Comparison of ENCODE assay signal across 18 cellular contexts in the genomic region with DNA sequence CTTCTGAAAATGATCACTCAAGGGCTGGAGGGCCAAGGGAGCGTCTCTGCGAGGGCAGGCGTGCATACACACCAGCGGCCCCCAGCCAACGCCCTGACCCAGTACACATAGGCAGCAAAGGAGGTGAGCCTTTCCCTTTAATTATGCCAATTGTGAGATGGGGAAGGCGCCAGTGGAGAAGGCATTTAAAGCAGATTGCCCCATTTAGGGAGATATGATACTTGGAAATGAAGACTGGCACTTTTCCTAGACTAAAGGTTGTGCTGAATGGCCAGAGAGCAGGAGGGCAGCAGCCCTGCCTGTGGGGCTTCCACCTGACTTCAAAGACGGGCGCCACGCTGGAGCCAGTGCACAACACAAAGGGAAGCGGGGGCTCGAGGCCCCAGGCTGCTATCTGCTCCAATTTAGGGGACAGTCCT. TPM values are rescaled to one million over a fixed set of nuclear protein-coding genes. Genes with fewer than 3 reads are reported as not detected.
DNase-seq lines count a peak whose midpoint lies in the region; ATAC-seq and TF ChIP-seq lines count a peak whose summit lies in the region.
"Had no signal": no experiment of that assay in that cellular context is flagged by ENCODE, and none has a peak within 500 bp of the region (broad histone marks: within the 10 kb centered on the region; RNA-seq: fewer than 3 reads in every experiment).

No MANE protein-coding gene starts in this region.

- RAD21 ChIA-PET in HCT116 (lab: Charles Lee; ENCODE audit: low non-redundant PET in 1 of 2, low total read pairs in 2 of 2, uncharacterized antibody in 2 of 2, unreplicated experiment in 2 of 2), result interaction anchor here in 1 of 2 experiments (0.8 kb wide), 1 partner anchor 121 kb away, joined by 3 read pairs; no protein-coding TSS in a partner anchor

- H3K27me3 ChIP-seq in HCT116 (ENCODE audit: insufficient read depth, low read length) (no peaks in the 10 kb centered on the region), heart left ventricle (no peaks in the 10 kb centered on the region)
- H3K27me3 ChIP-seq: body of pancreas, dorsolateral prefrontal cortex, esophagus muscularis mucosa, neural progenitor cell had no signal

- CTCF ChIA-PET in HCT116 (lab: Charles Lee), result interaction anchor here (1.0 to 1.4 kb wide), 4 partner anchors 9 to 135 kb away, joined by 3 to 6 read pairs (median 4); no protein-coding TSS in a partner anchor

- H3K4me3 ChIP-seq in HCT116 (replicated peaks in 1 of 2; ENCODE audit: low read depth in 1 of 2, low read length in 2 of 2), result no peak overlapping the region
- no peak overlapping the region for H3K4me3 ChIP-seq in heart left ventricle
- H3K4me3 ChIP-seq: body of pancreas, dorsolateral prefrontal cortex, esophagus muscularis mucosa, neural progenitor cell had no signal

- H2AFZ ChIP-seq in HCT116 (ENCODE audit: low read depth, low read length, poor library complexity, severe bottlenecking), result no peak overlapping the region
- H2AFZ ChIP-seq: neural progenitor cell had no signal

- H3K36me3 ChIP-seq in HCT116 (ENCODE audit: control insufficient read depth in 1 of 2, insufficient read depth in 2 of 2, low read length in 2 of 2) (no peaks in the 10 kb centered on the region), heart left ventricle (peaks cover 0 to 3% (median 0%) of the 10 kb centered on the region in 9 donors)
- H3K36me3 ChIP-seq: esophagus muscularis mucosa, neural progenitor cell had no signal

- no peak for TF ChIP-seq RAD21 in HCT116 (IDR thresholded peaks at IDR 0.05; ENCODE audit: low read depth)

- WGBS in heart left ventricle, 4 donors, result 49 to 74% (median 61%) methylated on average over 11 of the region's 11 CpGs

- DNase-seq in HCT116 (ENCODE audit: low read depth, low spot score), result no peak
- DNase-seq in NCI-H2227 treated with DMSO at 0.1 percent for 48 hours (lab: John Stamatoyannopoulos, UW), result peak; percentile 83
- DNase-seq in heart left ventricle, result no peak
- no peak for DNase-seq in omental fat pad (ENCODE audit: low spot score)
- DNase-seq in dedifferentiated amniotic fluid mesenchymal stem cell (ENCODE audit: extremely low spot score), result no peak
- DNase-seq in NCI-H524 treated with DMSO at 0.1 percent for 48 hours (lab: John Stamatoyannopoulos, UW), result no peak
- DNase-seq in iPS-NIHi7 (ENCODE audit: extremely low spot score), result no peak
- DNase-seq: activated T-cell treated with anti-CD3 and anti-CD28 coated beads, Interleukin-2, amount 50 U/mL, for 4 hours; body of pancreas; Caco-2; dorsolateral prefrontal cortex; glutamatergic neuron; mesenchymal stem cell; stimulated activated CD4-positive, alpha-beta T cell treated with anti-CD3 and anti-CD28 coated beads, Interleukin-4, amount 100 ng/mL, for 4 hours; stimulated activated CD8-positive, alpha-beta memory T cell treated with anti-CD3 and anti-CD28 coated beads, Interleukin-4, amount 100 ng/mL, for 48 hours had no signal

- ATAC-seq in HCT116, result peak; percentile 26; the same call in 1 of the 2 replicates
- peak; percentile 47 to 66 (median 52) for ATAC-seq in heart left ventricle
- ATAC-seq in omental fat pad (ENCODE audit: low FRiP score), result peak; percentile 12
- ATAC-seq in GM19351 (IDR thresholded peaks at IDR 0.05; ENCODE audit: unreplicated experiment), result no peak

- no peaks in the 10 kb centered on the region for H4K20me1 ChIP-seq in HCT116 (ENCODE audit: insufficient read depth)

- H3K9ac ChIP-seq in HCT116 (ENCODE audit: low read length), result no peak overlapping the region
- H3K9ac ChIP-seq: neural progenitor cell had no signal

- H3K4me1 ChIP-seq in HCT116 (ENCODE audit: control insufficient read depth in 1 of 2, insufficient read depth in 2 of 2, low read length in 2 of 2) (peaks cover 9 to 21% of the 10 kb centered on the region in 2 experiments), heart left ventricle (peaks cover 19 to 88% (median 67%) of the 10 kb centered on the region in 12 donors)

- peaks cover 67% of the 10 kb centered on the region for H3K79me2 ChIP-seq in HCT116 (ENCODE audit: insufficient read depth, low read length)

- POLR2A ChIA-PET in HCT116 (lab: Charles Lee), result no interaction called here

- no peak overlapping the region for H3K27ac ChIP-seq in HCT116 (ENCODE audit: low read depth, low read length)
- H3K27ac ChIP-seq in heart left ventricle, result peak overlapping the region in 10 of 12 donors; percentile 3 to 73 (median 52)
- H3K27ac ChIP-seq: body of pancreas, esophagus muscularis mucosa, neural progenitor cell had no signal

- TF ChIP-seq CTCF in HCT116 (IDR thresholded peaks at IDR 0.05 in 2 of 3, conservative IDR thresholded peaks at IDR 0.05 in 1 of 3; ENCODE audit: borderline replicate concordance in 1 of 3, insufficient read depth in 1 of 3, low read depth in 2 of 3, low read length in 2 of 3) (no peak), heart left ventricle (IDR thresholded peaks at IDR 0.05) (no peak), omental fat pad (IDR thresholded peaks at IDR 0.05) (no peak)

- TF ChIP-seq POLR2A in HCT116 (IDR thresholded peaks at IDR 0.05; ENCODE audit: borderline replicate concordance, extremely low read depth, insufficient read depth, insufficient read length) (no peak), heart left ventricle (IDR thresholded peaks at IDR 0.05) (no peak)

- BruUV-seq in HCT116 (replicated peaks; lab: Mats Ljungman, UMichigan), result no TSS peak

- H3K9me3 ChIP-seq in HCT116 (ENCODE audit: control insufficient read depth in 1 of 2, insufficient read depth in 1 of 2, low read depth in 1 of 2, low read length in 2 of 2) (no peaks in the 10 kb centered on the region), heart left ventricle (no peaks in the 10 kb centered on the region)
- H3K9me3 ChIP-seq: body of pancreas, Caco-2, esophagus muscularis mucosa had no signal

- H3K9me2 ChIP-seq in HCT116 (ENCODE audit: insufficient read depth), result no peaks in the 10 kb centered on the region

- H3K4me2 ChIP-seq in HCT116 (ENCODE audit: low read length), result peak overlapping the region; percentile 35
- H3K4me2 ChIP-seq: neural progenitor cell had no signal

- intact Hi-C loops in HCT116 (cut with micrococcal nuclease), result no loop called here
- intact Hi-C loops in heart left ventricle (cut with DNase I), result no loop called here

TF ChIP-seq in HCT116, 20 proteins besides CTCF, POLR2A, EP300 and RAD21 (continues in another document):
- TF ChIP-seq, protein P1, sequence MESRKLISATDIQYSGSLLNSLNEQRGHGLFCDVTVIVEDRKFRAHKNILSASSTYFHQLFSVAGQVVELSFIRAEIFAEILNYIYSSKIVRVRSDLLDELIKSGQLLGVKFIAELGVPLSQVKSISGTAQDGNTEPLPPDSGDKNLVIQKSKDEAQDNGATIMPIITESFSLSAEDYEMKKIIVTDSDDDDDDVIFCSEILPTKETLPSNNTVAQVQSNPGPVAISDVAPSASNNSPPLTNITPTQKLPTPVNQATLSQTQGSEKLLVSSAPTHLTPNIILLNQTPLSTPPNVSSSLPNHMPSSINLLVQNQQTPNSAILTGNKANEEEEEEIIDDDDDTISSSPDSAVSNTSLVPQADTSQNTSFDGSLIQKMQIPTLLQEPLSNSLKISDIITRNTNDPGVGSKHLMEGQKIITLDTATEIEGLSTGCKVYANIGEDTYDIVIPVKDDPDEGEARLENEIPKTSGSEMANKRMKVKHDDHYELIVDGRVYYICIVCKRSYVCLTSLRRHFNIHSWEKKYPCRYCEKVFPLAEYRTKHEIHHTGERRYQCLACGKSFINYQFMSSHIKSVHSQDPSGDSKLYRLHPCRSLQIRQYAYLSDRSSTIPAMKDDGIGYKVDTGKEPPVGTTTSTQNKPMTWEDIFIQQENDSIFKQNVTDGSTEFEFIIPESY (IDR thresholded peaks at IDR 0.05; ENCODE audit: extremely low read depth, insufficient replicate concordance, low read length), result no peak
- TF ChIP-seq CBX3 (IDR thresholded peaks at IDR 0.05; ENCODE audit: low read depth) (no peak), EZH2phosphoT487 (IDR thresholded peaks at IDR 0.05; ENCODE audit: borderline replicate concordance) (no peak), ZNF274 (IDR thresholded peaks at IDR 0.05; ENCODE audit: low read depth, low read length) (no peak), EGR1 (IDR thresholded peaks at IDR 0.05; ENCODE audit: low read depth) (no peak), SRF (IDR thresholded peaks at IDR 0.05; ENCODE audit: low read depth) (no peak), FOSL1 (IDR thresholded peaks at IDR 0.05; ENCODE audit: low read depth) (no peak), EZH2 (IDR thresholded peaks at IDR 0.05) (no peak), SP1 (IDR thresholded peaks at IDR 0.05; ENCODE audit: low read depth) (no peak), ELF1 (IDR thresholded peaks at IDR 0.05; ENCODE audit: borderline replicate concordance, low read depth) (no peak)
- TF ChIP-seq, protein P2, sequence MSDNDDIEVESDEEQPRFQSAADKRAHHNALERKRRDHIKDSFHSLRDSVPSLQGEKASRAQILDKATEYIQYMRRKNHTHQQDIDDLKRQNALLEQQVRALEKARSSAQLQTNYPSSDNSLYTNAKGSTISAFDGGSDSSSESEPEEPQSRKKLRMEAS (IDR thresholded peaks at IDR 0.05), result no peak

RNA-seq across cellular contexts. Expression of a gene that starts 24.1 kb away (rescaled TPM):
- total RNA-seq in HCT116 (2021; ENCODE audit: unreplicated experiment) (49.5 TPM), heart left ventricle (100 to 1,000 TPM; 102 to 244 (median 143) TPM), omental fat pad (10 to 100 TPM; 39.6 to 90.3 (median 70.0) TPM)
- 17.1 TPM in 2 replicates for polyA plus RNA-seq in HCT116 (2012)
- polyA plus RNA-seq in heart left ventricle, result 100 to 1,000 TPM in 1 of 2 donors, 10 to 100 TPM in 1; 43.2 to 205 TPM
